8 cellular contexts compared by ENCODE assay signal in the genomic region with DNA sequence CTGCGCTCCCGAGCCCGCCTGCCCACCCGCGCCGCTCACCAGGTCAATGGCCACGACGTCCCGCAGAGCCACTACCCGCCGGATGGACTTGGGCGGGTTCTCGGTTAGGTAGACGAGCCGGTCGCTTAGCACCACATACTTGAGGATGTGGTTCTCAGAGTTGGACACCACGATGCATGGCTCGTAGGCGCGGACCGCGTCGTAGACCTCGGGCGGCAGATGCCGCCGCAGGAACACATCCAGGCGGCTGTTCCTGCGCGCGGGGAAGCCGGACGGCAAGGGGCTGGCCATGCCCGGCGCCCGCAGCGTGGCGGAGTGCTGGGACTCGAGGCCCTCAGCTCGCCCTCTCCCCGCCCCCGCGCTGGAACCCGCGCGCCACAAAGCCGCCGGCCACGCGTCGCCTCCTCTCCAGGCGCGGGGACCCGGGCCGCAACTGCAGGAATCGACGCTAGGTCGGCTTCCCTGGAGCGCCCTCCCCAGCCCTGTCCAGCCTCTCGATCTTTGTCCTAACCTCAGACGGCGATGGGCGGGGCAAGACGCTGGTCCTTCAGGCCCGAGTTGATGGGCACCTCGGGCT. TPM values are rescaled to one million over a fixed set of nuclear protein-coding genes. Genes with fewer than 3 reads are reported as not detected.
A peak's percentile ranks its signal among the peaks of the same experiment; 100 is the strongest.
DNase-seq lines count a peak whose midpoint lies in the region; ATAC-seq and TF ChIP-seq lines count a peak whose summit lies in the region.

A gene with protein sequence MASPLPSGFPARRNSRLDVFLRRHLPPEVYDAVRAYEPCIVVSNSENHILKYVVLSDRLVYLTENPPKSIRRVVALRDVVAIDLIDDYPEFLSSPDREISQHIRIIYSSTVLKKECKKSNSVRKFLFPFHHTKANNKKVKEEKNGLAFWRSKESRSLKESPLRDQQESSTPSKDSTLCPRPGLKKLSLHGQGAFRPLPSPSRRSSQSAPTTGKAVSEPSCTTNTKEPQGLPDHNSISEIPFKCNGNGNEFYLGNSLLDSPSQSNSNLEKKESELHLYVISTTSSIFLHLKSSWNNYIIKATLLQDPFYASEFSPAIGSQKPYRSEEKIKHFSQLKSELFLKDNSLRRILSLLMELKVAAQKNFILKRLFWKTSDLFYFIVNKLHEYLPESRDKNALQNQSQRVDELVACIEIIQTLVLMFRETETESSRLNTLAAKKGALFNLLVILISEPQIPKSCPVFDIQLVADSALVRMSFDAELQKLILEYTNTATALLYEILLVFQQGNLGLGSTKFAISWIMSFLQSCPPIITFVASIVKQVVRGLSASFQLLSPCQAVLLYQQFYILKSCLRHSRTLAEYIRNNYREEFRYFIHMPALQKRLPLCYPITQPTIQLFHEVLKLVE (minus strand): TSS at position 484 of the 577 bp plus-strand sequence. CDS start 193 bp downstream, at position 291.

- no peak for TF ChIP-seq CTCF in prostate gland (IDR thresholded peaks at IDR 0.05)

- intact Hi-C loops in prostate gland (cut with DNase I) = no loop called here

- no peak within 1 kb of the TSS for H3K27ac ChIP-seq in prostate gland

- no peaks in the 10 kb centered on the region for H3K4me1 ChIP-seq in prostate gland (replicated peaks)

- peak; percentile 19 for ATAC-seq in esophagus mucosa

- no peaks in the 10 kb centered on the region for H3K36me3 ChIP-seq in prostate gland

- H3K9me3 ChIP-seq in prostate gland = no peaks in the 10 kb centered on the region

- peak; percentile 3 for DNase-seq in T-helper 9 cell
- no peak for DNase-seq in prostate gland (ENCODE audit: low spot score)
- DNase-seq in cerebellar nuclear complex (lab: John Stamatoyannopoulos, UW) = no peak
- DNase-seq in HCEC 1CT = no peak
- DNase-seq in KG1 (lab: John Stamatoyannopoulos, UW) = no peak
- DNase-seq in pons (ENCODE audit: low spot score) = no peak

- peak within 1 kb of the TSS; percentile 17; the same call in 1 of the 2 replicates for H3K4me3 ChIP-seq in GM08714 (ENCODE audit: low read length)
- peak within 1 kb of the TSS; percentile 18 to 29 for H3K4me3 ChIP-seq in prostate gland

- H3K27me3 ChIP-seq in prostate gland (replicated peaks; ENCODE audit: insufficient read depth) = no peaks in the 10 kb centered on the region

- TF ChIP-seq POLR2A in prostate gland (IDR thresholded peaks at IDR 0.05) = no peak

- WGBS in prostate gland = 1% methylated on average over 42 of the region's 66 CpGs

RNA-seq across cellular contexts. Expression of the gene that starts here (rescaled TPM):
- total RNA-seq in esophagus mucosa (3.3 TPM), prostate gland (1 to 10 TPM in 1 of 2 donors, under 1 TPM in 1; 0.91 to 2.1 TPM)
